In genomic region chr9:104961238-104961637, GRCh38 we compare ENCODE assay signal across 8 cellular contexts. TPM values are rescaled to one million over a fixed set of nuclear protein-coding genes. Genes with fewer than 3 reads are reported as not detected.
DNase-seq lines count a peak whose midpoint lies in the region; ATAC-seq and TF ChIP-seq lines count a peak whose summit lies in the region.

No MANE protein-coding gene starts in this region.

- DNase-seq in A172 (ENCODE audit: low spot score) = peak; percentile 92
- DNase-seq in GM19240 (ENCODE audit: insufficient read length, low spot score) = peak; percentile 22
- DNase-seq in RPMI8226 = peak; percentile 80
- DNase-seq in activated naive CD4-positive, alpha-beta T cell treated with anti-CD3 and anti-CD28 coated beads, Interleukin-2, amount 50 U/mL, for 72 hours (ENCODE audit: low spot score in 2 of 2) = peak; percentile 63 to 71
- DNase-seq in mucosa of descending colon = peak; percentile 45 to 76 (median 61)
- no peak for DNase-seq in immature natural killer cell
- no peak for DNase-seq in tibial artery

- H3K27me3 Mint-ChIP-seq in immature natural killer cell (ENCODE audit: low read depth in 3 of 3) = peaks cover 2 to 8% (median 7%) of the 10 kb centered on the region in 3 donors

- H3K4me1 ChIP-seq in mucosa of descending colon (ENCODE audit: low read depth) = peaks cover 13% of the 10 kb centered on the region
- H3K4me1 ChIP-seq in tibial artery = no peaks in the 10 kb centered on the region

- intact Hi-C loops in mucosa of descending colon (cut with DNase I, micrococcal nuclease) (no loop called here), tibial artery (cut with DNase I; ENCODE audit: low total_unique reads) (no loop called here)

- no peaks in the 10 kb centered on the region for H3K9me3 Mint-ChIP-seq in activated naive CD4-positive, alpha-beta T cell treated with anti-CD3 and anti-CD28 coated beads, Interleukin-2, amount 50 U/mL, for 72 hours
- no peaks in the 10 kb centered on the region for H3K9me3 Mint-ChIP-seq in immature natural killer cell

- H3K4me1 Mint-ChIP-seq in immature natural killer cell = peaks cover 0 to 3% of the 10 kb centered on the region in 2 donors

- ATAC-seq in HG03469 (IDR thresholded peaks at IDR 0.05; ENCODE audit: unreplicated experiment) = peak; percentile 91
- peak; percentile 99 to 100 for ATAC-seq in activated naive CD4-positive, alpha-beta T cell treated with anti-CD3 and anti-CD28 coated beads, Interleukin-2, amount 50 U/mL, for 72 hours
- peak; percentile 99 for ATAC-seq in mucosa of descending colon

- H3K9me3 ChIP-seq in mucosa of descending colon = no peaks in the 10 kb centered on the region
- H3K9me3 ChIP-seq in tibial artery = no peaks in the 10 kb centered on the region

- peaks cover 0 to 7% of the 10 kb centered on the region in 2 donors for H3K36me3 Mint-ChIP-seq in activated naive CD4-positive, alpha-beta T cell treated with anti-CD3 and anti-CD28 coated beads, Interleukin-2, amount 50 U/mL, for 72 hours
- H3K36me3 Mint-ChIP-seq in immature natural killer cell = no peaks in the 10 kb centered on the region

- peak overlapping the region; percentile 7 to 84 for H3K27ac Mint-ChIP-seq in activated naive CD4-positive, alpha-beta T cell treated with anti-CD3 and anti-CD28 coated beads, Interleukin-2, amount 50 U/mL, for 72 hours
- H3K27ac Mint-ChIP-seq in immature natural killer cell = no peak overlapping the region

- TF ChIP-seq CTCF in mucosa of descending colon (IDR thresholded peaks at IDR 0.05) (no peak), tibial artery (IDR thresholded peaks at IDR 0.05) (no peak)

- H3K36me3 ChIP-seq in mucosa of descending colon (ENCODE audit: low read depth) (no peaks in the 10 kb centered on the region), tibial artery (no peaks in the 10 kb centered on the region)

- H3K4me3 Mint-ChIP-seq in immature natural killer cell = no peak overlapping the region

- H3K27ac ChIP-seq in tibial artery = no peak overlapping the region

- H3K27me3 ChIP-seq in tibial artery = peaks cover 0 to 7% of the 10 kb centered on the region in 2 donors

- H3K4me3 ChIP-seq in mucosa of descending colon (no peak overlapping the region), tibial artery (no peak overlapping the region)

RNA-seq across cellular contexts. Expression of gene ABCA1, which starts 33.3 kb away (rescaled TPM):
- 66.6 and 72.6 TPM in 2 replicates for total RNA-seq in A172 (2014; rRNA removed; shearing (Covaris generic))
- total RNA-seq in activated naive CD4-positive, alpha-beta T cell treated with anti-CD3 and anti-CD28 coated beads, Interleukin-2, amount 50 U/mL, for 72 hours = 10 to 100 TPM in 1 of 2 donors, 1 to 10 TPM in 1; 5.7 to 21.7 TPM
- 100 to 1,000 TPM in 1 of 3 donors, 10 to 100 TPM in 2; 26.6 to 111 (median 36.8) TPM for total RNA-seq in mucosa of descending colon
- polyA plus RNA-seq in immature natural killer cell = under 1 TPM in 2 of 3 donors, not detected in 1; 0.09 to 0.10 TPM

Comparison
In these comparisons a context has a peak if more than half of its experiments do, and no peak if none do; other contexts are left out.
1. DNase-seq: peak in A172 (single experiment), GM19240 (single experiment), RPMI8226 (single experiment), activated naive CD4-positive, alpha-beta T cell treated with anti-CD3 and anti-CD28 coated beads, Interleukin-2, amount 50 U/mL, for 72 hours (2 of 2) and mucosa of descending colon (3 of 3); none in immature natural killer cell (0 of 3) and tibial artery (0 of 2).
2. H3K27ac Mint-ChIP-seq: peak in activated naive CD4-positive, alpha-beta T cell treated with anti-CD3 and anti-CD28 coated beads, Interleukin-2, amount 50 U/mL, for 72 hours (2 of 2); none in immature natural killer cell (0 of 6).
3. Peak in every context shown above with its lines, with median percentiles within 50 percentile points of each other: ATAC-seq.